Comparison of ENCODE assay signal across 17 cellular contexts in the genomic region with DNA sequence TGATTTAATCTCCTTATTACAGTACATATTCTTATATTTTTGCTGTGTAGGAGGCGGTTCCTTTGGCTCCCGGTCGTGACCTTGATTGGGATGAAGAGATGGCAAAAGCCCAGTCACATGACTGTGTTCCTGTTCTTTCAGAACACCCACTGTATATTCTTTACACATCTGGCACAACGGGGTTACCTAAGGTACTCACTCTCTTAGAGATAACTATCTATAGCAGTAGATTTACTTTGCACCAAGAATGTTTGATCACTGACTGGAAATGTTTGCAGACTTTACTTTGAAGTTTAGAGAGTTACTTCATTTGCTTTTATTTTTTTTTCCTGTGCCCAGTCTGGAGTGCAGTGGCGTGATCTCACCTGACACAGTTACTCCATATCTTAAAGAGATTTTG.
DNase-seq lines count a peak whose midpoint lies in the region; ATAC-seq, FAIRE-seq and TF ChIP-seq lines count a peak whose summit lies in the region.
"Had no signal": no experiment of that assay in that cellular context is flagged by ENCODE, and none has a peak within 500 bp of the region (broad histone marks: within the 10 kb centered on the region; RNA-seq: fewer than 3 reads in every experiment).

No MANE protein-coding gene starts in this region.

- no peaks in the 10 kb centered on the region for H3K9me1 ChIP-seq in keratinocyte (ENCODE audit: control insufficient read depth, extremely low read depth, insufficient read depth, low read length)

- dilution Hi-C loops in keratinocyte (cut with MboI; ENCODE audit: extremely low pct_ligation_motif_present, low sequenced_read_pairs) = no loop called here

- FAIRE-seq in D721Med (lab: Jason Lieb, UNC) = peak; percentile 64
- peak; percentile 26 for FAIRE-seq in keratinocyte (lab: Jason Lieb, UNC)
- FAIRE-seq: RCC 7860 had no signal

- H3K27me3 ChIP-seq in keratinocyte (ENCODE audit: control insufficient read depth, extremely low read depth, insufficient read depth, low read length) = no peaks in the 10 kb centered on the region
- H3K27me3 ChIP-seq: MG63, SJCRH30 had no signal

- peak; percentile 54 for ATAC-seq in mucosa of descending colon
- ATAC-seq in HG02973 (IDR thresholded peaks at IDR 0.05; ENCODE audit: unreplicated experiment) = no peak

- H3K4me1 ChIP-seq in keratinocyte (ENCODE audit: control insufficient read depth, extremely low read depth, insufficient read depth, low read length) (peaks cover 16% of the 10 kb centered on the region), mucosa of descending colon (ENCODE audit: low read depth) (no peaks in the 10 kb centered on the region)
- H3K4me1 ChIP-seq: SJCRH30 had no signal

- no peak for DNase-seq in D721Med (ENCODE audit: insufficient read length, low spot score)
- DNase-seq in NCI-H510A (lab: John Stamatoyannopoulos, UW) = peak; percentile 69
- DNase-seq in keratinocyte (ENCODE audit: low read depth, low spot score) = no peak
- peak in 1 of 3 donors; percentile 22 for DNase-seq in mucosa of descending colon
- DNase-seq in MV-4-11 (lab: John Stamatoyannopoulos, UW) = no peak
- no peak for DNase-seq in activated CD8-positive, alpha-beta memory T cell treated with anti-CD3 and anti-CD28 coated beads, Interleukin-2, amount 50 U/mL, for 48 hours
- DNase-seq in RKO (ENCODE audit: low spot score) = no peak
- DNase-seq: Calu3, GOT3, MG63, NCI-H1105, NCI-H187, SJCRH30 had no signal

- intact Hi-C loops in mucosa of descending colon (cut with DNase I, micrococcal nuclease) = no loop called here

- H3K36me3 ChIP-seq in keratinocyte (ENCODE audit: control insufficient read depth in 2 of 2, extremely low read depth in 1 of 2, insufficient read depth in 2 of 2, low read length in 2 of 2) = no peaks in the 10 kb centered on the region
- no peaks in the 10 kb centered on the region for H3K36me3 ChIP-seq in mucosa of descending colon (ENCODE audit: low read depth)
- H3K36me3 ChIP-seq: MG63, SJCRH30 had no signal

- H2AFZ ChIP-seq in keratinocyte (ENCODE audit: control insufficient read depth, low read length) = peak overlapping the region; percentile 6

- TF ChIP-seq CTCF in D721Med (IDR thresholded peaks at IDR 0.05; ENCODE audit: insufficient read depth, missing control alignments) = no peak
- no peak for TF ChIP-seq CTCF in keratinocyte (optimal IDR thresholded peaks at IDR 0.05 in 1 of 3, IDR thresholded peaks at IDR 0.05 in 1 of 3, conservative IDR thresholded peaks at IDR 0.05 in 1 of 3; ENCODE audit: extremely low read depth in 1 of 3, insufficient read depth in 2 of 3, low read length in 3 of 3)
- TF ChIP-seq CTCF in mucosa of descending colon (IDR thresholded peaks at IDR 0.05) = no peak

- no peak overlapping the region for H3K9ac ChIP-seq in keratinocyte (ENCODE audit: control insufficient read depth, extremely low read depth, insufficient read depth, low read length)
- H3K9ac ChIP-seq: KMS-11 had no signal

- no peak overlapping the region for H3K27ac ChIP-seq in keratinocyte (ENCODE audit: control insufficient read depth, insufficient read depth, low read length)
- H3K27ac ChIP-seq: HL-60, KMS-11, SJCRH30 had no signal

- no peaks in the 10 kb centered on the region for H4K20me1 ChIP-seq in keratinocyte (ENCODE audit: control insufficient read depth, extremely low read depth, insufficient read depth, low read length)

- no peaks in the 10 kb centered on the region for H3K79me2 ChIP-seq in keratinocyte (ENCODE audit: control insufficient read depth, insufficient read depth, low read length)

- H3K9me3 ChIP-seq in keratinocyte (ENCODE audit: control insufficient read depth, low read depth, low read length) (no peaks in the 10 kb centered on the region), mucosa of descending colon (no peaks in the 10 kb centered on the region)
- H3K9me3 ChIP-seq: MG63, SJCRH30 had no signal

- H3K4me3 ChIP-seq in keratinocyte (ENCODE audit: control insufficient read depth in 2 of 3, extremely low read depth in 1 of 3, insufficient read depth in 2 of 3, low read depth in 1 of 3, low read length in 3 of 3) (no peak overlapping the region), mucosa of descending colon (no peak overlapping the region)
- H3K4me3 ChIP-seq: MG63, SJCRH30 had no signal

- no peak overlapping the region for H3K4me2 ChIP-seq in keratinocyte (ENCODE audit: control insufficient read depth, extremely low read depth, insufficient read depth, low read depth, low read length)
- H3K4me2 ChIP-seq: KMS-11 had no signal
